ENCODE assay signal across 25 cellular contexts in genomic region chr18:78780719-78781600, GRCh38.
"Had no signal": no experiment of that assay in that cellular context is flagged by ENCODE, and none has a peak within 500 bp of the region (broad histone marks: within the 10 kb centered on the region; RNA-seq: fewer than 3 reads in every experiment).

No MANE protein-coding gene starts in this region.

- FAIRE-seq: endothelial cell of umbilical vein, frontal cortex had no signal

- H3K27ac ChIP-seq: esophagus muscularis mucosa, hepatocyte, psoas muscle, right atrium auricular region had no signal

- H3K9me3 ChIP-seq: esophagus muscularis mucosa, psoas muscle, right atrium auricular region, SK-N-SH had no signal

- H3K27ac Mint-ChIP-seq: activated CD4-positive, alpha-beta T cell treated with anti-CD3 and anti-CD28 coated beads, Interleukin-2, amount 10 ng/mL, durations not matched to agents 7 days and 5 days; activated CD8-positive, alpha-beta memory T cell treated with anti-CD3 and anti-CD28 coated beads, Interleukin-2, amount 10 ng/mL, durations not matched to agents 7 days and 5 days; activated CD8-positive, alpha-beta T cell treated with anti-CD3 and anti-CD28 coated beads for 36 hours; activated naive CD4-positive, alpha-beta T cell treated with anti-CD3 and anti-CD28 coated beads, Interleukin-2, amount 50 U/mL, for 24 hours; brain; memory B cell; stimulated activated effector memory CD8-positive, alpha-beta T cell treated with anti-CD3 and anti-CD28 coated beads, Interleukin-12 subunit alpha, Interleukin-12 subunit beta, amount 100 ng/mL, for 72 hours; stimulated activated naive CD8-positive, alpha-beta T cell treated with anti-CD3 and anti-CD28 coated beads, Interleukin-15, amount 100 ng/mL, for 72 hours had no signal

- H3K27me3 Mint-ChIP-seq: activated CD4-positive, alpha-beta T cell treated with anti-CD3 and anti-CD28 coated beads, Interleukin-2, amount 10 ng/mL, durations not matched to agents 7 days and 5 days; activated CD8-positive, alpha-beta memory T cell treated with anti-CD3 and anti-CD28 coated beads, Interleukin-2, amount 10 ng/mL, durations not matched to agents 7 days and 5 days; activated CD8-positive, alpha-beta T cell treated with anti-CD3 and anti-CD28 coated beads for 36 hours; activated naive CD4-positive, alpha-beta T cell treated with anti-CD3 and anti-CD28 coated beads, Interleukin-2, amount 50 U/mL, for 24 hours; memory B cell; stimulated activated naive CD8-positive, alpha-beta T cell treated with anti-CD3 and anti-CD28 coated beads, Interleukin-15, amount 100 ng/mL, for 72 hours had no signal

- H3K9ac ChIP-seq: SK-N-SH had no signal

- H3K4me1 Mint-ChIP-seq: activated CD4-positive, alpha-beta T cell treated with anti-CD3 and anti-CD28 coated beads, Interleukin-2, amount 10 ng/mL, durations not matched to agents 7 days and 5 days; activated CD8-positive, alpha-beta memory T cell treated with anti-CD3 and anti-CD28 coated beads, Interleukin-2, amount 10 ng/mL, durations not matched to agents 7 days and 5 days; activated naive CD4-positive, alpha-beta T cell treated with anti-CD3 and anti-CD28 coated beads, Interleukin-2, amount 50 U/mL, for 24 hours; memory B cell; stimulated activated effector memory CD8-positive, alpha-beta T cell treated with anti-CD3 and anti-CD28 coated beads, Interleukin-12 subunit alpha, Interleukin-12 subunit beta, amount 100 ng/mL, for 72 hours; stimulated activated naive CD8-positive, alpha-beta T cell treated with anti-CD3 and anti-CD28 coated beads, Interleukin-15, amount 100 ng/mL, for 72 hours had no signal

- H3K36me3 ChIP-seq: esophagus muscularis mucosa, right atrium auricular region had no signal

- H3K4me2 ChIP-seq: hepatocyte, SK-N-SH had no signal

- H3K4me1 ChIP-seq: esophagus muscularis mucosa, psoas muscle, right atrium auricular region had no signal

- H3K27me3 ChIP-seq: hepatocyte, right atrium auricular region had no signal

- H3K79me2 ChIP-seq: hepatocyte had no signal

- ATAC-seq: activated CD4-positive, CD25-positive, alpha-beta regulatory T cell treated with anti-CD3 and anti-CD28 coated beads, Interleukin-2, amount 50 U/mL, for 24 hours; activated CD8-positive, alpha-beta memory T cell treated with anti-CD3 and anti-CD28 coated beads, Interleukin-2, amount 10 ng/mL, durations not matched to agents 7 days and 5 days; activated CD8-positive, alpha-beta T cell treated with anti-CD3 and anti-CD28 coated beads for 36 hours; stimulated activated effector memory CD8-positive, alpha-beta T cell treated with anti-CD3 and anti-CD28 coated beads, Interleukin-12 subunit alpha, Interleukin-12 subunit beta, amount 100 ng/mL, for 72 hours; stimulated activated naive CD8-positive, alpha-beta T cell treated with anti-CD3 and anti-CD28 coated beads, Interleukin-15, amount 100 ng/mL, for 72 hours had no signal

- H3K4me3 Mint-ChIP-seq: activated CD4-positive, alpha-beta T cell treated with anti-CD3 and anti-CD28 coated beads, Interleukin-2, amount 10 ng/mL, durations not matched to agents 7 days and 5 days; activated CD8-positive, alpha-beta memory T cell treated with anti-CD3 and anti-CD28 coated beads, Interleukin-2, amount 10 ng/mL, durations not matched to agents 7 days and 5 days; activated CD8-positive, alpha-beta T cell treated with anti-CD3 and anti-CD28 coated beads for 36 hours; activated naive CD4-positive, alpha-beta T cell treated with anti-CD3 and anti-CD28 coated beads, Interleukin-2, amount 50 U/mL, for 24 hours; brain; memory B cell; stimulated activated effector memory CD8-positive, alpha-beta T cell treated with anti-CD3 and anti-CD28 coated beads, Interleukin-12 subunit alpha, Interleukin-12 subunit beta, amount 100 ng/mL, for 72 hours; stimulated activated naive CD8-positive, alpha-beta T cell treated with anti-CD3 and anti-CD28 coated beads, Interleukin-15, amount 100 ng/mL, for 72 hours had no signal

- H3K36me3 Mint-ChIP-seq: activated CD8-positive, alpha-beta memory T cell treated with anti-CD3 and anti-CD28 coated beads, Interleukin-2, amount 10 ng/mL, durations not matched to agents 7 days and 5 days; activated naive CD4-positive, alpha-beta T cell treated with anti-CD3 and anti-CD28 coated beads, Interleukin-2, amount 50 U/mL, for 24 hours; brain; memory B cell; stimulated activated effector memory CD8-positive, alpha-beta T cell treated with anti-CD3 and anti-CD28 coated beads, Interleukin-12 subunit alpha, Interleukin-12 subunit beta, amount 100 ng/mL, for 72 hours had no signal

- H3K4me3 ChIP-seq: esophagus muscularis mucosa, hepatocyte, psoas muscle, right atrium auricular region had no signal

- DNase-seq: activated CD4-positive, alpha-beta T cell treated with anti-CD3 and anti-CD28 coated beads, Interleukin-2, amount 10 ng/mL, durations not matched to agents 7 days and 5 days; activated CD8-positive, alpha-beta memory T cell treated with anti-CD3 and anti-CD28 coated beads, Interleukin-2, amount 10 ng/mL, durations not matched to agents 7 days and 5 days; activated CD8-positive, alpha-beta T cell treated with anti-CD3 and anti-CD28 coated beads for 36 hours; activated gamma-delta T cell treated with Interleukin-2 at 50 U/mL for 16 hours; activated T-cell treated with anti-CD3 and anti-CD28 coated beads for 4 hours; anterior cingulate cortex; caudate nucleus; dermis blood vessel endothelial cell; effector CD8-positive, alpha-beta T cell; glutamatergic neuron; psoas muscle; SK-N-SH; stimulated activated CD4-positive, alpha-beta T cell treated with anti-CD3 and anti-CD28 coated beads, Interleukin-2, amount 100 ng/mL, for 24 hours; stimulated activated naive CD8-positive, alpha-beta T cell treated with anti-CD3 and anti-CD28 coated beads, Interleukin-15, amount 100 ng/mL, for 72 hours; trophoblast cell had no signal

- H2AFZ ChIP-seq: hepatocyte had no signal

- H3K9me3 Mint-ChIP-seq: activated CD4-positive, alpha-beta T cell treated with anti-CD3 and anti-CD28 coated beads, Interleukin-2, amount 10 ng/mL, durations not matched to agents 7 days and 5 days; activated CD8-positive, alpha-beta T cell treated with anti-CD3 and anti-CD28 coated beads for 36 hours; activated naive CD4-positive, alpha-beta T cell treated with anti-CD3 and anti-CD28 coated beads, Interleukin-2, amount 50 U/mL, for 24 hours; memory B cell; stimulated activated effector memory CD8-positive, alpha-beta T cell treated with anti-CD3 and anti-CD28 coated beads, Interleukin-12 subunit alpha, Interleukin-12 subunit beta, amount 100 ng/mL, for 72 hours; stimulated activated naive CD8-positive, alpha-beta T cell treated with anti-CD3 and anti-CD28 coated beads, Interleukin-15, amount 100 ng/mL, for 72 hours had no signal
